ENCODE assay signal across 1 cellular context in genomic region chr1:2414297-2414958, GRCh38.
TF ChIP-seq lines count a peak whose summit lies in the region.

No MANE protein-coding gene starts in this region.

TF ChIP-seq in HepG2, 621 proteins besides CTCF, POLR2A, EP300 and RAD21 (continues in another document):
- peak; percentile 37 for TF ChIP-seq HDAC1 (CRISPR knock-in tag; IDR thresholded peaks at IDR 0.05)
- no peak for TF ChIP-seq HNRNPH1 (optimal IDR thresholded peaks at IDR 0.05; ENCODE audit: low read depth, low read length)
- peak; percentile 7; the same call in 1 of the 2 replicates for TF ChIP-seq ZNF687 (CRISPR knock-in tag; IDR thresholded peaks at IDR 0.05)
- TF ChIP-seq TEF (CRISPR knock-in tag; IDR thresholded peaks at IDR 0.05) = no peak
- no peak for TF ChIP-seq ZBTB34 (CRISPR knock-in tag; IDR thresholded peaks at IDR 0.05)
- 0 out of 2 replicates have a peak, but pooled peaks have one; percentile 13 for TF ChIP-seq ZNF629 (CRISPR knock-in tag; conservative IDR thresholded peaks at IDR 0.05)
- TF ChIP-seq NFATC3 (CRISPR knock-in tag; IDR thresholded peaks at IDR 0.05) = 0 out of 2 replicates have a peak, but pooled peaks have one; percentile 47
- TF ChIP-seq NFKBIZ (CRISPR knock-in tag; IDR thresholded peaks at IDR 0.05) = no peak
- peak; percentile 35; the same call in 1 of the 2 replicates for TF ChIP-seq POLR2AphosphoS5 (IDR thresholded peaks at IDR 0.05; ENCODE audit: low read depth, low read length)
- TF ChIP-seq ZNF556 (CRISPR knock-in tag; IDR thresholded peaks at IDR 0.05; ENCODE audit: borderline replicate concordance) = 0 out of 2 replicates have a peak, but pooled peaks have one; percentile 35
- TF ChIP-seq ZNF501 (CRISPR knock-in tag; IDR thresholded peaks at IDR 0.05) = 0 out of 2 replicates have a peak, but pooled peaks have one; percentile 41
- TF ChIP-seq SMC3 (IDR thresholded peaks at IDR 0.05; ENCODE audit: low read length) = peak; percentile 49; the same call in 1 of the 2 replicates
- 0 out of 2 replicates have a peak, but pooled peaks have one; percentile 5 for TF ChIP-seq ZNF800 (CRISPR knock-in tag; IDR thresholded peaks at IDR 0.05)
- TF ChIP-seq TRIM22 (IDR thresholded peaks at IDR 0.05) = no peak
- 0 out of 2 replicates have a peak, but pooled peaks have one; percentile 23 for TF ChIP-seq ZNF451 (CRISPR knock-in tag; IDR thresholded peaks at IDR 0.05)
- peak; percentile 12; the same call in 1 of the 2 replicates for TF ChIP-seq IRF2 (CRISPR knock-in tag; IDR thresholded peaks at IDR 0.05)
- TF ChIP-seq TRAFD1 (CRISPR knock-in tag; IDR thresholded peaks at IDR 0.05; ENCODE audit: borderline replicate concordance) = no peak
- peak; percentile 94 for TF ChIP-seq AKAP8 (CRISPR knock-in tag; IDR thresholded peaks at IDR 0.05)
- 0 out of 2 replicates have a peak, but pooled peaks have one; percentile 55 for TF ChIP-seq PCBP1 (IDR thresholded peaks at IDR 0.05; ENCODE audit: borderline replicate concordance, low read depth, low read length)
- TF ChIP-seq HMGXB4 (CRISPR knock-in tag; IDR thresholded peaks at IDR 0.05; ENCODE audit: borderline replicate concordance in 1 of 2, low read depth in 1 of 2) = peak in 1 of 2 experiments; percentile 40; a peak in 1 of 4 replicates
- TF ChIP-seq ZSCAN29 (CRISPR knock-in tag; conservative IDR thresholded peaks at IDR 0.05) = 0 out of 2 replicates have a peak, but pooled peaks have one; percentile 31
- TF ChIP-seq ZNF350 (CRISPR knock-in tag; IDR thresholded peaks at IDR 0.05; ENCODE audit: borderline replicate concordance, low read depth) = peak; percentile 42; the same call in 1 of the 2 replicates
- TF ChIP-seq ZBTB39 (CRISPR knock-in tag; IDR thresholded peaks at IDR 0.05) = peak; percentile 63; the same call in 1 of the 2 replicates
- peak; percentile 63 for TF ChIP-seq AGO2 (optimal IDR thresholded peaks at IDR 0.05; ENCODE audit: low read depth, low read length)
- no peak for TF ChIP-seq WIZ (CRISPR knock-in tag; IDR thresholded peaks at IDR 0.05)
- TF ChIP-seq KLF6 (CRISPR knock-in tag; IDR thresholded peaks at IDR 0.05) = peak; percentile 32; the same call in 1 of the 2 replicates
- TF ChIP-seq SIN3B (IDR thresholded peaks at IDR 0.05; ENCODE audit: low read length) = no peak
- TF ChIP-seq ZBTB43 (CRISPR knock-in tag; conservative IDR thresholded peaks at IDR 0.05) = 0 out of 2 replicates have a peak, but pooled peaks have one; percentile 1
- peak; percentile 71; the same call in 1 of the 2 replicates for TF ChIP-seq ZSCAN20 (CRISPR knock-in tag; IDR thresholded peaks at IDR 0.05; ENCODE audit: borderline replicate concordance)
- TF ChIP-seq ZNF326 (CRISPR knock-in tag; IDR thresholded peaks at IDR 0.05; ENCODE audit: borderline replicate concordance) = peak; percentile 77; the same call in 1 of the 2 replicates
